Comparison of ENCODE assay signal across 11 cellular contexts in the genomic region with DNA sequence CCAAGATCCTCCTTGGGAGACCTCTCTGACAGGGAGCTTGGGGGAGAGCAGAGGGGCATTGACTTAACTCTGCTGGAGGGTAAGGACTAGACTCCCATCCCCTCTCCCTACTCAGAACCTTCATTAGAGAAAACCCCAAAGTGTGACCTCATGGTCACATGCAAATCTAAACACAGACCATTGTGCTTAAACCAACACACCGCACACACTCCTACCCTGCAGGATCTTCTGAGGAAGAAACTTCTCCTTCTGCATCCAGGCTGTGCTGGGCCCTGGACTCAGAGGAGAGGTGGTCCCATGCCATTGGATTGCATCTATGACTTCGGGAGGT. TPM values are rescaled to one million over a fixed set of nuclear protein-coding genes. Genes with fewer than 3 reads are reported as not detected.
DNase-seq lines count a peak whose midpoint lies in the region; ATAC-seq, FAIRE-seq and TF ChIP-seq lines count a peak whose summit lies in the region.
"Had no signal": no experiment of that assay in that cellular context is flagged by ENCODE, and none has a peak within 500 bp of the region (broad histone marks: within the 10 kb centered on the region; RNA-seq: fewer than 3 reads in every experiment).

No MANE protein-coding gene starts in this region.

- H2BK120ac ChIP-seq in H1 (replicated peaks; ENCODE audit: low read depth, low read length) = no peak overlapping the region

- H2BK15ac ChIP-seq in H1 (ENCODE audit: low read length) = peak overlapping the region; percentile 83

- peaks cover 18% of the 10 kb centered on the region for H3K4me1 ChIP-seq in OCI-LY3 (ENCODE audit: low read length)
- H3K4me1 ChIP-seq in H1 (replicated peaks in 1 of 4; ENCODE audit: control insufficient read depth in 3 of 4, insufficient read depth in 4 of 4, low read length in 3 of 4) = peaks cover 0 to 10% (median 7%) of the 10 kb centered on the region in 4 experiments; a peak in 5 of 7 replicates
- H3K4me1 ChIP-seq in psoas muscle = peaks cover 20% of the 10 kb centered on the region

- no peak overlapping the region for H3K14ac ChIP-seq in H1 (ENCODE audit: insufficient read length)

- H3K4me2 ChIP-seq in OCI-LY3 (ENCODE audit: low read length) (peak overlapping the region; percentile 91), H1 (ENCODE audit: insufficient read depth in 1 of 2, low read depth in 2 of 2, low read length in 2 of 2) (peak overlapping the region in 1 of 2 experiments; percentile 100; a peak in 2 of 4 replicates)

- no peak overlapping the region for H3K18ac ChIP-seq in H1 (ENCODE audit: extremely low read depth, low read length)

- H2BK5ac ChIP-seq in H1 (ENCODE audit: low read depth, low read length) = no peak overlapping the region

- TF ChIP-seq CTCF in OCI-LY3 (IDR thresholded peaks at IDR 0.05; ENCODE audit: low read depth, low read length) = no peak
- TF ChIP-seq CTCF in H1 (IDR thresholded peaks at IDR 0.05; ENCODE audit: control extremely low read depth in 1 of 3, insufficient read depth in 1 of 3, low read depth in 1 of 3, low read length in 3 of 3) = no peak
- TF ChIP-seq CTCF in psoas muscle (IDR thresholded peaks at IDR 0.05) = no peak

- no peak overlapping the region for H4K8ac ChIP-seq in H1 (ENCODE audit: extremely low read depth, insufficient read depth, low read length)

- WGBS in H1 (ENCODE audit: extremely low coverage in 1 of 2, insufficient coverage in 1 of 2, insufficient read length in 1 of 2, insufficient replicate concordance in 2 of 2, low coverage in 1 of 2, low lambda C conversion rate in 2 of 2, missing lambda C conversion rate in 1 of 2), 2 experiments = 93% methylated on average over 2 of the region's 2 CpGs; no CpG with 5 or more reads in 1 of the 2 experiments
- 88 to 93% (median 90%) methylated on average over 2 of the region's 2 CpGs for WGBS in psoas muscle, 3 donors

- H3K79me2 ChIP-seq in OCI-LY3 (ENCODE audit: low read length) (no peaks in the 10 kb centered on the region), H1 (ENCODE audit: control insufficient read depth in 1 of 2, insufficient read depth in 2 of 2, low read length in 2 of 2) (no peaks in the 10 kb centered on the region)

- H3K27ac ChIP-seq in OCI-LY3 (ENCODE audit: low read length) = no peak overlapping the region
- H3K27ac ChIP-seq in H1 (ENCODE audit: low read depth, low read length) = no peak overlapping the region
- H3K27ac ChIP-seq in psoas muscle = peak overlapping the region; percentile 95

- CTCF ChIA-PET in H1 (lab: Charles Lee; ENCODE audit: partially characterized antibody) = interaction anchor here (0.9 to 11.1 kb wide), 9 partner anchors 13 to 254 kb away, joined by 3 to 114 read pairs (median 4); no protein-coding TSS in a partner anchor

- no peak overlapping the region for H3K56ac ChIP-seq in H1 (replicated peaks; ENCODE audit: insufficient read length, low read depth, low read length)

- peaks cover 8% of the 10 kb centered on the region for H3K23me2 ChIP-seq in H1 (ENCODE audit: low read depth, low read length)

- H3K9me3 ChIP-seq in OCI-LY3 (ENCODE audit: insufficient read depth, low read length) (no peaks in the 10 kb centered on the region), H1 (ENCODE audit: insufficient read depth in 2 of 2, low read depth in 1 of 2, low read length in 1 of 2) (no peaks in the 10 kb centered on the region), psoas muscle (no peaks in the 10 kb centered on the region)

- H4K20me1 ChIP-seq in OCI-LY3 (ENCODE audit: insufficient read depth, low read length) = no peaks in the 10 kb centered on the region
- H4K20me1 ChIP-seq in H1 (replicated peaks in 1 of 2; ENCODE audit: control insufficient read depth in 1 of 2, insufficient read depth in 2 of 2, low read length in 2 of 2) = no peaks in the 10 kb centered on the region

- H2BK20ac ChIP-seq in H1 (ENCODE audit: low read length) = 0 out of 2 replicates have a peak overlapping the region, but pooled peaks have one; percentile 51

- TF ChIP-seq EP300 in H1 (IDR thresholded peaks at IDR 0.05; ENCODE audit: borderline replicate concordance in 1 of 2, low read depth in 2 of 2, low read length in 2 of 2) = no peak

- peak overlapping the region; percentile 83 for H3K4me3 ChIP-seq in OCI-LY3 (ENCODE audit: low read length)
- peak overlapping the region in 1 of 4 experiments; percentile 77; a peak in 2 of 8 replicates for H3K4me3 ChIP-seq in H1 (ENCODE audit: extremely low read depth in 1 of 4, insufficient read depth in 2 of 4, low read depth in 3 of 4, low read length in 4 of 4)
- peak overlapping the region; percentile 71 for H3K4me3 ChIP-seq in psoas muscle

- DNase-seq in GM12891 (ENCODE audit: insufficient read length, low spot score) (no peak), H1 (ENCODE audit: low read depth in 1 of 2, low spot score in 2 of 2) (no peak), psoas muscle (no peak), GM19239 (ENCODE audit: insufficient read length, low spot score) (no peak), left colon (no peak), COLO668 (lab: John Stamatoyannopoulos, UW; ENCODE audit: unreplicated experiment) (no peak)

- no peaks in the 10 kb centered on the region for H3K79me1 ChIP-seq in H1 (ENCODE audit: low read depth, low read length)

- peak overlapping the region; percentile 18 for H4K5ac ChIP-seq in H1 (ENCODE audit: insufficient read length, low read depth, low read length)

- no peak overlapping the region for H4K91ac ChIP-seq in H1 (replicated peaks; ENCODE audit: insufficient read length, low read length)

- H3K9ac ChIP-seq in OCI-LY3 (ENCODE audit: low read length) = peak overlapping the region; percentile 71
- H3K9ac ChIP-seq in H1 (replicated peaks in 1 of 4; ENCODE audit: extremely low read depth in 1 of 4, low read depth in 3 of 4, low read length in 3 of 4) = peak overlapping the region in 1 of 4 experiments; percentile 21; a peak in 1 of 7 replicates

- POLR2A ChIA-PET in H1 (lab: Charles Lee; ENCODE audit: partially characterized antibody) = interaction anchor here (1.2 to 10.1 kb wide), 5 partner anchors 10 to 80 kb away, joined by 3 to 123 read pairs (median 19); a partner anchor contains a TSS

- intact Hi-C loops in psoas muscle (cut with DNase I) = no loop called here
- intact Hi-C loops in left colon (cut with DNase I, micrococcal nuclease) = no loop called here

- H3K36me3 ChIP-seq in OCI-LY3 (replicated peaks; ENCODE audit: low read depth, low read length) (no peaks in the 10 kb centered on the region), H1 (ENCODE audit: control insufficient read depth in 2 of 4, insufficient read depth in 4 of 4, low read length in 3 of 4) (no peaks in the 10 kb centered on the region), psoas muscle (ENCODE audit: insufficient read depth in 1 of 2, low read depth in 1 of 2) (no peaks in the 10 kb centered on the region)

- TF ChIP-seq POLR2A in GM12891 (IDR thresholded peaks at IDR 0.05; ENCODE audit: low read depth, low read length) (no peak), H1 (IDR thresholded peaks at IDR 0.05; ENCODE audit: control extremely low read depth in 1 of 2, low read depth in 2 of 2, low read length in 2 of 2) (no peak)

- ATAC-seq in psoas muscle (no peak), left colon (no peak), GM21529 (IDR thresholded peaks at IDR 0.05; ENCODE audit: unreplicated experiment) (no peak)

- no peak overlapping the region for H3K23ac ChIP-seq in H1 (ENCODE audit: insufficient read length)

- peak overlapping the region; percentile 20; the same call in 1 of the 2 replicates for H2AK5ac ChIP-seq in H1 (ENCODE audit: low read depth, low read length)

- no peak overlapping the region for H3K4ac ChIP-seq in H1 (replicated peaks; ENCODE audit: insufficient read length, low read depth, low read length)

- no peak overlapping the region for H2BK12ac ChIP-seq in H1 (ENCODE audit: low read depth, low read length)

- FAIRE-seq in GM12891 (lab: Jason Lieb, UNC) (no peak), H1 (lab: Jason Lieb, UNC) (no peak), GM19239 (lab: Jason Lieb, UNC) (no peak)

- no peak for TF ChIP-seq RAD21 in H1 (IDR thresholded peaks at IDR 0.05 in 1 of 2, conservative IDR thresholded peaks at IDR 0.05 in 1 of 2; ENCODE audit: low read depth in 2 of 2, low read length in 2 of 2)

- H2AFZ ChIP-seq in OCI-LY3 (ENCODE audit: low read depth, low read length) (peak overlapping the region; percentile 73), H1 (ENCODE audit: low read length) (peak overlapping the region; percentile 87; the same call in 1 of the 2 replicates)

- H3K27me3 ChIP-seq in OCI-LY3 (ENCODE audit: low read depth, low read length) (0 out of 2 replicates have a peak, but pooled peaks cover 3% of the 10 kb centered on the region), H1 (replicated peaks in 1 of 4; ENCODE audit: control insufficient read depth in 3 of 4, extremely low read depth in 1 of 4, insufficient read depth in 3 of 4, low read length in 3 of 4) (peaks cover 0 to 10% (median 10%) of the 10 kb centered on the region in 4 experiments; a peak in 6 of 7 replicates), psoas muscle (ENCODE audit: insufficient read depth in 3 of 3, low read length in 2 of 3) (no peaks in the 10 kb centered on the region)

RNA-seq across cellular contexts. Expression of a gene that starts 0.8 kb away (rescaled TPM):
- 9.5 TPM for polyA plus RNA-seq in GM12891 (2012; ENCODE audit: low read depth, missing spikeins)
- total RNA-seq in H1 (2021; fragmentation: NEBNext Ultra II Directional; extraction: Animal tissue kit (Norgen Biotek cat#: 25700)) = 3.7 and 5.0 TPM in 2 replicates
- polyA plus RNA-seq in H1 (2011; rRNA removed) (3.7 and 3.8 TPM in 2 replicates), psoas muscle (1 to 10 TPM; 2.8 to 4.3 (median 3.3) TPM)
- 4.1 TPM for polyA plus RNA-seq in H1 (2011; cell fraction: cytosol; rRNA removed)
- 3.2 TPM for polyA plus RNA-seq in H1 (2011; cell fraction: nucleus; rRNA removed)
- polyA plus RNA-seq in H1 (2012, experiment 1 of 2) = 4.0 to 4.4 TPM (median 4.1 TPM) in 4 replicates
- polyA plus RNA-seq in H1 (2012, experiment 2 of 2) = 4.1 TPM
- polyA plus RNA-seq in H1 (2013, experiment 1 of 2) = 3.3 TPM
- 3.8 TPM for polyA plus RNA-seq in H1 (2013, experiment 2 of 2)
- 4.2 and 4.4 TPM in 2 replicates for polyA minus RNA-seq in H1 (2011; rRNA and poly(A)+ RNA removed)
- polyA minus RNA-seq in H1 (2011; cell fraction: cytosol; rRNA and poly(A)+ RNA removed) = 4.0 TPM
- polyA minus RNA-seq in H1 (2011; cell fraction: nucleus; rRNA and poly(A)+ RNA removed) = 7.2 TPM
- total RNA-seq in psoas muscle (1 to 10 TPM; 3.2 to 6.3 (median 4.5) TPM), left colon (1 to 10 TPM; 7.6 to 9.0 TPM)

RNA-seq across cellular contexts. Expression of a gene that starts 8.4 kb away (rescaled TPM):
- not detected for polyA plus RNA-seq in GM12891 (2012; ENCODE audit: low read depth, missing spikeins)
- total RNA-seq in H1 (2021; fragmentation: NEBNext Ultra II Directional; extraction: Animal tissue kit (Norgen Biotek cat#: 25700)) = not detected in 2 replicates
- polyA plus RNA-seq in H1 (2011; rRNA removed) (not detected in 2 replicates), psoas muscle (not detected)
- not detected for polyA plus RNA-seq in H1 (2011; cell fraction: cytosol; rRNA removed)
- polyA plus RNA-seq in H1 (2011; cell fraction: nucleus; rRNA removed) = not detected
- polyA plus RNA-seq in H1 (2012, experiment 1 of 2) = not detected in 4 replicates
- polyA plus RNA-seq in H1 (2012, experiment 2 of 2) = not detected
- not detected for polyA plus RNA-seq in H1 (2013, experiment 1 of 2)
- polyA plus RNA-seq in H1 (2013, experiment 2 of 2) = not detected
- under 0.01 TPM in 2 replicates for polyA minus RNA-seq in H1 (2011; rRNA and poly(A)+ RNA removed)
- not detected for polyA minus RNA-seq in H1 (2011; cell fraction: cytosol; rRNA and poly(A)+ RNA removed)
- under 0.01 TPM for polyA minus RNA-seq in H1 (2011; cell fraction: nucleus; rRNA and poly(A)+ RNA removed)
- total RNA-seq in psoas muscle (not detected), left colon (not detected)
- total RNA-seq: liver, urinary bladder had no signal
- polyA plus RNA-seq: adipose tissue, liver, urinary bladder had no signal

RNA-seq across cellular contexts. Expression of a gene that starts 17.0 kb away (rescaled TPM):
- polyA plus RNA-seq in GM12891 (2012; ENCODE audit: low read depth, missing spikeins) = not detected
- total RNA-seq in H1 (2021; fragmentation: NEBNext Ultra II Directional; extraction: Animal tissue kit (Norgen Biotek cat#: 25700)) = not detected in 2 replicates
- polyA plus RNA-seq in H1 (2011; rRNA removed) (not detected in 2 replicates), psoas muscle (not detected)
- polyA plus RNA-seq in H1 (2011; cell fraction: cytosol; rRNA removed) = not detected
- polyA plus RNA-seq in H1 (2011; cell fraction: nucleus; rRNA removed) = not detected
- polyA plus RNA-seq in H1 (2012, experiment 1 of 2) = not detected in 4 replicates
- polyA plus RNA-seq in H1 (2012, experiment 2 of 2) = not detected
- not detected for polyA plus RNA-seq in H1 (2013, experiment 1 of 2)
- polyA plus RNA-seq in H1 (2013, experiment 2 of 2) = not detected
- polyA minus RNA-seq in H1 (2011; rRNA and poly(A)+ RNA removed) = under 0.01 TPM in 2 replicates
- 649 TPM for polyA minus RNA-seq in H1 (2011; cell fraction: cytosol; rRNA and poly(A)+ RNA removed)
- under 0.01 TPM for polyA minus RNA-seq in H1 (2011; cell fraction: nucleus; rRNA and poly(A)+ RNA removed)
- total RNA-seq in psoas muscle (10 to 100 TPM in 3 of 4 donors, not detected in 1; 12.8 to 34.0 (median 13.9) TPM), left colon (not detected)
- total RNA-seq: liver had no signal
- polyA plus RNA-seq: adipose tissue, liver, urinary bladder had no signal
